Comparison of ENCODE assay signal across 8 cellular contexts in genomic region chr15:78872972-78873795, GRCh38. TPM values are rescaled to one million over a fixed set of nuclear protein-coding genes. Genes with fewer than 3 reads are reported as not detected.
DNase-seq lines count a peak whose midpoint lies in the region; ATAC-seq and TF ChIP-seq lines count a peak whose summit lies in the region.

No MANE protein-coding gene starts in this region.

- H3K9me3 ChIP-seq in T-helper 17 cell (ENCODE audit: control insufficient read depth, low read length, poor library complexity, severe bottlenecking) (no peaks in the 10 kb centered on the region), right cardiac atrium (ENCODE audit: control insufficient read depth, low read length) (no peaks in the 10 kb centered on the region), vagina (no peaks in the 10 kb centered on the region)

- no peaks in the 10 kb centered on the region for H3K27me3 Mint-ChIP-seq in T-helper 17 cell

- peak overlapping the region; percentile 100 for H3K4me3 Mint-ChIP-seq in T-helper 17 cell

- H3K4me1 ChIP-seq in right cardiac atrium (ENCODE audit: control insufficient read depth, insufficient read depth, low read length) (peaks cover 10% of the 10 kb centered on the region), rectal smooth muscle tissue (ENCODE audit: control insufficient read depth, insufficient read depth, low read length) (peaks cover 10% of the 10 kb centered on the region), vagina (peaks cover 44% of the 10 kb centered on the region)

- H3K36me3 Mint-ChIP-seq in T-helper 17 cell (ENCODE audit: low read depth) = peaks cover 7% of the 10 kb centered on the region

- under 1% methylated on average over 74 of the region's 75 CpGs for WGBS in right cardiac atrium

- H3K4me3 ChIP-seq in right cardiac atrium (ENCODE audit: low read length) (peak overlapping the region; percentile 91), rectal smooth muscle tissue (ENCODE audit: low read length) (peak overlapping the region; percentile 97), vagina (peak overlapping the region; percentile 76 to 80)

- H3K27ac ChIP-seq in angular gyrus (ENCODE audit: low read depth, low read length) (peak overlapping the region; percentile 99), right cardiac atrium (ENCODE audit: low read length) (peak overlapping the region; percentile 100), rectal smooth muscle tissue (ENCODE audit: low read depth, low read length) (peak overlapping the region; percentile 100), vagina (peak overlapping the region; percentile 99)

- TF ChIP-seq POLR2A in vagina (IDR thresholded peaks at IDR 0.05) = peak in 1 of 2 donors; percentile 75

- H3K36me3 ChIP-seq in rectal smooth muscle tissue (ENCODE audit: control insufficient read depth, insufficient read depth, low read length) (no peaks in the 10 kb centered on the region), vagina (no peaks in the 10 kb centered on the region)

- peak overlapping the region; percentile 100 for H3K9ac ChIP-seq in rectal smooth muscle tissue (ENCODE audit: low read length)

- no peaks in the 10 kb centered on the region for H3K27me3 ChIP-seq in right cardiac atrium (ENCODE audit: control insufficient read depth, insufficient read depth)
- H3K27me3 ChIP-seq in rectal smooth muscle tissue (ENCODE audit: control insufficient read depth, insufficient read depth, low read length) = no peaks in the 10 kb centered on the region
- H3K27me3 ChIP-seq in vagina = no peaks in the 10 kb centered on the region

- TF ChIP-seq CTCF in GM13976 (IDR thresholded peaks at IDR 0.05; ENCODE audit: borderline replicate concordance, control extremely low read depth, extremely low read depth, insufficient read depth, missing control alignments) (peak; percentile 73), vagina (IDR thresholded peaks at IDR 0.05) (no peak)

- H3K4me1 Mint-ChIP-seq in T-helper 17 cell = peaks cover 44% of the 10 kb centered on the region

- DNase-seq in GM13976 (ENCODE audit: low spot score) = peak; percentile 88
- peak; percentile 92 for DNase-seq in NCI-H146 (lab: John Stamatoyannopoulos, UW)
- DNase-seq in T-helper 17 cell = peak; percentile 81 to 84 (median 82)
- peak; percentile 87 to 95 (median 93) for DNase-seq in right cardiac atrium
- DNase-seq in vagina (ENCODE audit: extremely low spot score in 2 of 2) = no peak

- intact Hi-C loops in right cardiac atrium (cut with DNase I) = loop anchor here in 2 of 4 donors (10.0 kb wide), 1 partner anchor 58 kb away; the partner anchor contains the start of gene ADAMTS7 (in 2 of the 2)
- intact Hi-C loops in vagina (cut with DNase I) = no loop called here

- peak overlapping the region; percentile 100 for H3K27ac Mint-ChIP-seq in T-helper 17 cell

- in situ Hi-C loops in GM13976 (cut with MboI; ENCODE audit: low sequenced_read_pairs, unreplicated experiment) = no loop called here

- peak; percentile 67 for ATAC-seq in HG02852 (IDR thresholded peaks at IDR 0.05; ENCODE audit: unreplicated experiment)
- ATAC-seq in T-helper 17 cell = peak; percentile 73
- peak; percentile 84 to 87 for ATAC-seq in right cardiac atrium

RNA-seq across cellular contexts. Expression of gene MORF4L1, which starts 0.5 kb away (rescaled TPM):
- total RNA-seq in T-helper 17 cell = 100 to 1,000 TPM; 373 to 376 TPM
- total RNA-seq in right cardiac atrium = 100 to 1,000 TPM; 347 to 402 (median 376) TPM
- polyA plus RNA-seq in right cardiac atrium = 296 TPM
- 170 TPM for total RNA-seq in vagina

Comparison
In these comparisons a context has a peak if more than half of its experiments do, and no peak if none do; other contexts are left out.
1. DNase-seq: peak in GM13976 (single experiment), NCI-H146 (single experiment), T-helper 17 cell (3 of 3) and right cardiac atrium (3 of 3); none in vagina (0 of 2).
2. Peak in every context shown above with its lines, with median percentiles within 50 percentile points of each other: ATAC-seq, H3K27ac ChIP-seq and H3K4me3 ChIP-seq.